In the genomic region with DNA sequence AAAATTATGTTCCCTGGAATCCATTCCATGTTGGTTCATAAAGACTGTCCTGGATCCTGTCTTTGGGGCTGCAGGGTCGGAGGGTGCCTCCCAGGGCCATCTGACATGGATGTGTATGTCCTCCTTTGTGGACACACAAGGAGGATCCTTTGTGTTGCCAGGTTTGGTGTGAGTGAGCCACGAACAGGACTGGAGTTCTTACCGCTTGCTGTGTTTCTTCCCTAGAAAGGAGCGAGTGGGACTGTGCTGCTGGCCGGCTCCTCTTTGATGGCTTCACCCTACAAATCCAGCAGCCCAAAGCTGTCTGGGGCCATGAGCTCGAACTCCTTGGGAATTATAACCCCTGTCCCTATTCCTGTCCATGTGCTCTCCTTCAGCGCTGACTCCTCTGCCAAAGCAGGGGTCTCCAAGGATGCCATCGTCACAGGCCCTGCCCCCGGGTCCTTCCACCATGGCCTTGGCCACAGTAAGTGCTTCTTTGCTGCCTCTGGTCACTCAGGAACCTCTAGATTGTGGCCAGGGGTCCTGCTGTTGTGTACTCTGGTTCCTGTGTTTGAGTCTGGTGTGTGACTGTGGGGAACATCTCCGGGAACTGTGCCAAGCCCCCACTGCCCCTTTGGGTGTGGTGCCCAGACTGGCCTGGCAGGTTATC, we compare ENCODE assay signal across 28 cellular contexts.
"Had no signal": no experiment of that assay in that cellular context is flagged by ENCODE, and none has a peak within 500 bp of the region (broad histone marks: within the 10 kb centered on the region; RNA-seq: fewer than 3 reads in every experiment).

No MANE protein-coding gene starts in this region.

- H3K4me1 Mint-ChIP-seq: activated B cell treated with CpG ODN at 0.5 μM for 24 hours; activated naive CD4-positive, alpha-beta T cell treated with anti-CD3 and anti-CD28 coated beads, Interleukin-2, amount 50 U/mL, for 24 hours had no signal

- H3K9me3 Mint-ChIP-seq: activated B cell treated with CpG ODN at 0.5 μM for 24 hours; activated CD4-positive, alpha-beta memory T cell treated with anti-CD3 and anti-CD28 coated beads for 36 hours; activated CD4-positive, alpha-beta T cell treated with anti-CD3 and anti-CD28 coated beads, Interleukin-2, amount 10 ng/mL, durations not matched to agents 7 days and 5 days; activated naive CD4-positive, alpha-beta T cell treated with anti-CD3 and anti-CD28 coated beads, Interleukin-2, amount 50 U/mL, for 24 hours; activated T-helper 2 cell treated with anti-CD3 and anti-CD28 coated beads, Interferon-gamma antibody, Interleukin-2, Interleukin-4, amounts not matched to agents 10 μg/mL and 5 μg/mL and 100 μg/mL, durations not matched to agents 14 hours and 24 hours and 36 hours had no signal

- H3K9me3 ChIP-seq: SJCRH30 had no signal

- H3K4me3 ChIP-seq: SJCRH30 had no signal

- H3K27ac Mint-ChIP-seq: activated B cell treated with CpG ODN at 0.5 μM for 24 hours; activated CD4-positive, alpha-beta memory T cell treated with anti-CD3 and anti-CD28 coated beads for 36 hours; activated CD4-positive, alpha-beta T cell treated with anti-CD3 and anti-CD28 coated beads, Interleukin-2, amount 10 ng/mL, durations not matched to agents 7 days and 5 days; activated naive CD4-positive, alpha-beta T cell treated with anti-CD3 and anti-CD28 coated beads, Interleukin-2, amount 50 U/mL, for 24 hours; activated T-helper 2 cell treated with anti-CD3 and anti-CD28 coated beads, Interferon-gamma antibody, Interleukin-2, Interleukin-4, amounts not matched to agents 10 μg/mL and 5 μg/mL and 100 μg/mL, durations not matched to agents 14 hours and 24 hours and 36 hours had no signal

- H3K4me3 Mint-ChIP-seq: activated B cell treated with CpG ODN at 0.5 μM for 24 hours; activated CD4-positive, alpha-beta memory T cell treated with anti-CD3 and anti-CD28 coated beads for 36 hours; activated CD4-positive, alpha-beta T cell treated with anti-CD3 and anti-CD28 coated beads, Interleukin-2, amount 10 ng/mL, durations not matched to agents 7 days and 5 days; activated naive CD4-positive, alpha-beta T cell treated with anti-CD3 and anti-CD28 coated beads, Interleukin-2, amount 50 U/mL, for 24 hours had no signal

- H3K27me3 ChIP-seq: SJCRH30 had no signal

- DNase-seq: activated B cell treated with CpG ODN at 0.5 μM for 24 hours; activated CD4-positive, alpha-beta memory T cell treated with anti-CD3 and anti-CD28 coated beads for 36 hours; activated CD4-positive, alpha-beta T cell treated with anti-CD3 and anti-CD28 coated beads, Interleukin-2, amount 10 ng/mL, durations not matched to agents 7 days and 5 days; activated gamma-delta T cell treated with Interleukin-2 at 50 U/mL for 16 hours; activated T-cell treated with anti-CD3 and anti-CD28 coated beads for 4 hours; activated T-cell treated with anti-CD3 and anti-CD28 coated beads, Interleukin-2, amount 50 U/mL, for 48 hours; central memory CD4-positive, alpha-beta T cell; Kasumi-1; KBM-7; NCI-H1048; NCI-H1930; NCI-H2107; NCI-H2171 treated with DMSO at 0.1 percent for 48 hours; NCI-H226; NCI-H510A; NCI-H526 treated with DMSO at 0.1 percent for 48 hours; NCI-H82; NK-92 treated with Interleukin-12 subunit alpha and Interleukin-12 subunit beta, amount 100 ng/mL, for 24 hours; OCI-M1; Right ventricle myocardium superior; RPMI8226; SJCRH30; SW 1271 had no signal

- H3K27ac ChIP-seq: SJCRH30 had no signal

- FAIRE-seq: bronchial epithelial cell had no signal

- H3K4me1 ChIP-seq: SJCRH30 had no signal

- ATAC-seq: Panc1, SK-N-SH treated with all-trans-retinoic acid at 6 μM for 48 hours had no signal

- H3K27me3 Mint-ChIP-seq: activated B cell treated with CpG ODN at 0.5 μM for 24 hours; activated CD4-positive, alpha-beta memory T cell treated with anti-CD3 and anti-CD28 coated beads for 36 hours; activated CD4-positive, alpha-beta T cell treated with anti-CD3 and anti-CD28 coated beads, Interleukin-2, amount 10 ng/mL, durations not matched to agents 7 days and 5 days; activated naive CD4-positive, alpha-beta T cell treated with anti-CD3 and anti-CD28 coated beads, Interleukin-2, amount 50 U/mL, for 24 hours had no signal
